14 cellular contexts compared by ENCODE assay signal in the genomic region with DNA sequence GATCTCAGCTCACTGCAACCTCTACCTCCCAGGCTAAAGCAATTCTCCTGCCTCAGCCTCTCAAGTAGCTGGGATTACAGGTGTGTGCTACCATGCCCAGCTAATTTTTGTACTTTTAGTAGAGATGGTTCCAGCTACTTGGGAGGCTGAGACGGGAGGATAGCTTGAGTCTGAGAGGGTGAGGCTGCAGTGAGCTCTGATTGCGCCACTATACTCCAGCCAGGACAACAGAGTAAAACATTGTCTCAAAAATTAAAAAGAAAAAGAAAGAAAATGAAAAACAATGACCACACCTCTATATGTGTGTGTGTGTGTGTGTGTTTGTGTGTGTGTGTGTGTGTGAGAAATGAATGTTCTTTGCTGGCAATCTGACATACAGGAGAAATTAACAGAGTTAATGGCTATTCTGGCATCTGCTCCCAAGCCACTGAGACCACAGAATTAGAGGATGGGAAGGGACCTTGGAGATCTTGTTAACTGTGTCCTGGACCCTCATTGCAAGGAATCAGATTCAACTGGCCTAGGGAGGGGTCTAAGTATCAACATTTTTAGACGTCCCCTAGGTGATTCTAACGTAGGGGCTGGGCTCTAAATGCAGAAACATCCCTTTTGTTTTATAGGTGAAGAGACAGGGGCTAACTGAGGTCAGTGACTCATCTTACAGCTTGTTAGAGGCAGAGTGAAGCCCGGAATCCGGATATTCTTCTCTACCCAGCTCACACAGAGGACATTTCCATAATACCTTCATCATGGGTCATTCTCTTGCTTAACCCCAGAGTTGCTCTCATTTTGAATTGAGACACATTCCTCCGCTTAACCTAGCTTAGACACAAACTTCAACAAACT. TPM values are rescaled to one million over a fixed set of nuclear protein-coding genes. Genes with fewer than 3 reads are reported as not detected.
DNase-seq lines count a peak whose midpoint lies in the region; FAIRE-seq and TF ChIP-seq lines count a peak whose summit lies in the region.
"Had no signal": no experiment of that assay in that cellular context is flagged by ENCODE, and none has a peak within 500 bp of the region (broad histone marks: within the 10 kb centered on the region; RNA-seq: fewer than 3 reads in every experiment).

No MANE protein-coding gene starts in this region.

- no TSS peak for BruUV-seq in Calu3 (replicated peaks; lab: Mats Ljungman, UMichigan)

- H3K4me1 Mint-ChIP-seq in Calu3 (ENCODE audit: low read depth, unreplicated experiment) = peaks cover 9% of the 10 kb centered on the region

- FAIRE-seq in bronchial epithelial cell (lab: Jason Lieb, UNC) = no peak
- FAIRE-seq: GM19239 had no signal

- H3K27me3 Mint-ChIP-seq in Calu3 (ENCODE audit: unreplicated experiment) = no peaks in the 10 kb centered on the region

- no peak for TF ChIP-seq CTCF in Calu3 (IDR thresholded peaks at IDR 0.05; ENCODE audit: unreplicated experiment)
- no peak for TF ChIP-seq CTCF in bronchial epithelial cell (IDR thresholded peaks at IDR 0.05; ENCODE audit: insufficient read depth, low read length, severe bottlenecking)

- peak; percentile 32 for DNase-seq in Calu3
- peak; percentile 46 for DNase-seq in MG63
- DNase-seq in bronchial epithelial cell (ENCODE audit: low read depth) = peak; percentile 97
- peak; percentile 94 for DNase-seq in left kidney (ENCODE audit: low read depth, low spot score)
- no peak for DNase-seq in activated CD8-positive, alpha-beta memory T cell treated with anti-CD3 and anti-CD28 coated beads for 24 hours
- DNase-seq in DMS53 treated with DMSO at 0.1 percent for 48 hours (lab: John Stamatoyannopoulos, UW; ENCODE audit: unreplicated experiment) = no peak
- DNase-seq in cortex of kidney (lab: John Stamatoyannopoulos, UW) = no peak
- no peak for DNase-seq in GDM1 (lab: John Stamatoyannopoulos, UW)
- DNase-seq: colonic mucosa; NCI-H524 treated with DMSO at 0.1 percent for 48 hours; stimulated activated CD4-positive, alpha-beta T cell treated with anti-CD3 and anti-CD28 coated beads, Interleukin-4, amount 100 ng/mL, for 24 hours had no signal

- no peaks in the 10 kb centered on the region for H3K36me3 Mint-ChIP-seq in Calu3 (ENCODE audit: insufficient read depth, unreplicated experiment)
- H3K36me3 Mint-ChIP-seq: mesothelial cell of epicardium had no signal

- H3K27me3 ChIP-seq in MG63 = no peaks in the 10 kb centered on the region
- no peaks in the 10 kb centered on the region for H3K27me3 ChIP-seq in bronchial epithelial cell (ENCODE audit: control insufficient read depth, insufficient read depth, low read length)
- H3K27me3 ChIP-seq: colonic mucosa had no signal

- no peak overlapping the region for H3K4me3 Mint-ChIP-seq in Calu3 (ENCODE audit: low read depth, unreplicated experiment)
- H3K4me3 Mint-ChIP-seq: mesothelial cell of epicardium had no signal

- H3K36me3 ChIP-seq in MG63 (no peaks in the 10 kb centered on the region), bronchial epithelial cell (ENCODE audit: control insufficient read depth, insufficient read depth, low read length) (no peaks in the 10 kb centered on the region)
- H3K36me3 ChIP-seq: colonic mucosa had no signal

- H3K9me3 ChIP-seq in MG63 = no peaks in the 10 kb centered on the region
- H3K9me3 ChIP-seq: colonic mucosa had no signal

- intact Hi-C loops in Calu3 (cut with micrococcal nuclease; ENCODE audit: unreplicated experiment) = loop anchor here (5.0 to 10.0 kb wide), 2 partner anchors 122 to 140 kb away; partner anchors contain the start of gene TANC2

- H3K4me3 ChIP-seq in MG63 (no peak overlapping the region), bronchial epithelial cell (ENCODE audit: low read depth, low read length) (no peak overlapping the region)
- H3K4me3 ChIP-seq: colonic mucosa had no signal

- no peaks in the 10 kb centered on the region for H3K9me3 Mint-ChIP-seq in Calu3 (ENCODE audit: low read depth, unreplicated experiment)
- H3K9me3 Mint-ChIP-seq: mesothelial cell of epicardium had no signal

- H3K27ac Mint-ChIP-seq in Calu3 (ENCODE audit: unreplicated experiment) = no peak overlapping the region
- H3K27ac Mint-ChIP-seq: mesothelial cell of epicardium had no signal

- CTCF ChIA-PET in Calu3 (lab: Charles Lee) = no interaction called here

RNA-seq across cellular contexts. Expression of gene MARCHF10, which starts 16.4 kb away (rescaled TPM):
- total RNA-seq in Calu3 (2022) = not detected in 2 replicates
- not detected in 2 replicates for total RNA-seq in MG63 (2014; rRNA removed; shearing (Covaris generic); ENCODE audit: low replicate concordance)
- not detected in 2 replicates for total RNA-seq in bronchial epithelial cell
- total RNA-seq: activated CD8-positive, alpha-beta memory T cell treated with anti-CD3 and anti-CD28 coated beads for 36 hours; colonic mucosa had no signal

Comparison
In these comparisons a context has a peak if more than half of its experiments do, and no peak if none do; other contexts are left out.
1. DNase-seq: peak in Calu3 (single experiment), MG63 (single experiment), bronchial epithelial cell (single experiment) and left kidney (single experiment); none in activated CD8-positive, alpha-beta memory T cell treated with anti-CD3 and anti-CD28 coated beads for 24 hours (single experiment), DMS53 treated with DMSO at 0.1 percent for 48 hours (single experiment), cortex of kidney (single experiment) and GDM1 (single experiment).